1 cellular context compared by ENCODE assay signal in genomic region chr12:92538970-92539749, GRCh38.
A peak's percentile ranks its signal among the peaks of the same experiment; 100 is the strongest.
TF ChIP-seq lines count a peak whose summit lies in the region.

No MANE protein-coding gene starts in this region.

TF ChIP-seq in GM12878, 131 proteins besides CTCF, POLR2A, EP300 and RAD21 (continued from another document and continues in another):
- no peak for TF ChIP-seq MYB (IDR thresholded peaks at IDR 0.05; ENCODE audit: borderline replicate concordance, low read depth, low read length)
- no peak for TF ChIP-seq E2F4 (IDR thresholded peaks at IDR 0.05; ENCODE audit: low read depth, low read length)
- TF ChIP-seq SRF (IDR thresholded peaks at IDR 0.05; ENCODE audit: low read depth in 2 of 2, low read length in 2 of 2) = no peak
- peak; percentile 94 for TF ChIP-seq PML (IDR thresholded peaks at IDR 0.05; ENCODE audit: low read length)
- no peak; the same call in 1 of the 2 replicates for TF ChIP-seq NR2C1 (IDR thresholded peaks at IDR 0.05)
- no peak for TF ChIP-seq TARDBP (IDR thresholded peaks at IDR 0.05; ENCODE audit: borderline replicate concordance)
- no peak for TF ChIP-seq RFX5 (IDR thresholded peaks at IDR 0.05; ENCODE audit: low read depth, low read length)
- TF ChIP-seq NFXL1 (IDR thresholded peaks at IDR 0.05; ENCODE audit: borderline replicate concordance) = no peak
- peak; percentile 87 for TF ChIP-seq CHD2 (IDR thresholded peaks at IDR 0.05; ENCODE audit: borderline replicate concordance, low read depth, low read length)
- no peak for TF ChIP-seq EZH2 (IDR thresholded peaks at IDR 0.05; ENCODE audit: borderline replicate concordance, control insufficient read depth, low read depth, low read length)
- no peak for TF ChIP-seq PAX8 (IDR thresholded peaks at IDR 0.05)
- no peak for TF ChIP-seq ZNF274 (IDR thresholded peaks at IDR 0.05; ENCODE audit: insufficient read depth, insufficient read length)
- TF ChIP-seq RBBP5 (conservative IDR thresholded peaks at IDR 0.05) = no peak
- no peak for TF ChIP-seq ZZZ3 (IDR thresholded peaks at IDR 0.05; ENCODE audit: control insufficient read depth, insufficient read length, low read depth)
- TF ChIP-seq TCF7 (IDR thresholded peaks at IDR 0.05; ENCODE audit: borderline replicate concordance) = peak; percentile 82; the same call in 1 of the 2 replicates
- TF ChIP-seq BCL11A (IDR thresholded peaks at IDR 0.05; ENCODE audit: low read depth, low read length) = peak; percentile 97
- TF ChIP-seq IKZF2 (IDR thresholded peaks at IDR 0.05) = peak; percentile 99
- peak; percentile 96 for TF ChIP-seq CBFB (IDR thresholded peaks at IDR 0.05; ENCODE audit: low read depth)
- peak; percentile 94 for TF ChIP-seq MTA2 (IDR thresholded peaks at IDR 0.05; ENCODE audit: low read depth)
- no peak for TF ChIP-seq HDAC6 (IDR thresholded peaks at IDR 0.05; ENCODE audit: unreplicated experiment)
- TF ChIP-seq IRF4 (IDR thresholded peaks at IDR 0.05; ENCODE audit: low read depth, low read length) = peak; percentile 81; the same call in 1 of the 2 replicates
- peak in 1 of 2 experiments; percentile 93; a peak in 2 of 4 replicates for TF ChIP-seq CEBPB (IDR thresholded peaks at IDR 0.05; ENCODE audit: borderline replicate concordance in 1 of 2, low read depth in 2 of 2, low read length in 2 of 2)
- TF ChIP-seq MXI1 (IDR thresholded peaks at IDR 0.05; ENCODE audit: low read depth, low read length) = peak; percentile 40; the same call in 1 of the 2 replicates
- TF ChIP-seq HDGF (IDR thresholded peaks at IDR 0.05) = no peak
- peak; percentile 100 for TF ChIP-seq EED (IDR thresholded peaks at IDR 0.05; ENCODE audit: low read depth)
- TF ChIP-seq E4F1 (IDR thresholded peaks at IDR 0.05; ENCODE audit: borderline replicate concordance, partially characterized antibody) = no peak
- no peak for TF ChIP-seq BRCA1 (IDR thresholded peaks at IDR 0.05; ENCODE audit: low read depth, low read length)
- TF ChIP-seq ESRRA (IDR thresholded peaks at IDR 0.05; ENCODE audit: low read length) = no peak
- no peak for TF ChIP-seq MAX (IDR thresholded peaks at IDR 0.05; ENCODE audit: low read depth, low read length)
- TF ChIP-seq TCF3 (IDR thresholded peaks at IDR 0.05; ENCODE audit: borderline replicate concordance, insufficient read depth, low read depth, low read length) = peak; percentile 97
- no peak for TF ChIP-seq ELK1 (IDR thresholded peaks at IDR 0.05; ENCODE audit: low read depth, low read length)
- no peak for TF ChIP-seq NR2C2 (IDR thresholded peaks at IDR 0.05; ENCODE audit: borderline replicate concordance, control insufficient read depth, insufficient read length, low read depth)
- peak; percentile 83 for TF ChIP-seq SP1 (IDR thresholded peaks at IDR 0.05; ENCODE audit: low read depth, low read length)
- no peak for TF ChIP-seq KDM1A (IDR thresholded peaks at IDR 0.05; ENCODE audit: borderline replicate concordance)
- no peak for TF ChIP-seq ZNF622 (IDR thresholded peaks at IDR 0.05)
- no peak for TF ChIP-seq ZBTB4 (CRISPR knock-in tag; IDR thresholded peaks at IDR 0.05)
- peak; percentile 57; the same call in 1 of the 2 replicates for TF ChIP-seq RAD51 (IDR thresholded peaks at IDR 0.05)
- TF ChIP-seq POU2F2 (IDR thresholded peaks at IDR 0.05; ENCODE audit: borderline replicate concordance, low read depth, low read length) = peak; percentile 89
- TF ChIP-seq NBN (IDR thresholded peaks at IDR 0.05) = peak; percentile 53
- TF ChIP-seq YY1 (IDR thresholded peaks at IDR 0.05; ENCODE audit: low read depth, low read length) = peak; percentile 45; the same call in 1 of the 2 replicates
- TF ChIP-seq HCFC1 (IDR thresholded peaks at IDR 0.05; ENCODE audit: low read length) = no peak
- no peak for TF ChIP-seq CEBPZ (IDR thresholded peaks at IDR 0.05; ENCODE audit: low read depth, low read length)
- TF ChIP-seq ZSCAN29 (IDR thresholded peaks at IDR 0.05) = no peak
- TF ChIP-seq BCL3 (IDR thresholded peaks at IDR 0.05; ENCODE audit: borderline replicate concordance, insufficient read depth, low read depth, low read length, poor library complexity, severe bottlenecking) = peak; percentile 98
- peak; percentile 80 for TF ChIP-seq GABPA (IDR thresholded peaks at IDR 0.05; ENCODE audit: low read depth)
- peak; percentile 91 for TF ChIP-seq NR2F1 (conservative IDR thresholded peaks at IDR 0.05)
- no peak for TF ChIP-seq HDAC2 (IDR thresholded peaks at IDR 0.05)
- TF ChIP-seq MLLT1 (IDR thresholded peaks at IDR 0.05) = no peak
- peak; percentile 92 for TF ChIP-seq RELB (IDR thresholded peaks at IDR 0.05; ENCODE audit: low read depth)
- no peak for TF ChIP-seq CHD4 (IDR thresholded peaks at IDR 0.05)
- TF ChIP-seq NFIC (IDR thresholded peaks at IDR 0.05; ENCODE audit: low read depth, low read length) = peak; percentile 100
- peak; percentile 96 for TF ChIP-seq CREM (IDR thresholded peaks at IDR 0.05; ENCODE audit: low read depth)
- TF ChIP-seq PAX5 (IDR thresholded peaks at IDR 0.05; ENCODE audit: borderline replicate concordance, low read depth, low read length) = peak; percentile 89
